In the genomic region with DNA sequence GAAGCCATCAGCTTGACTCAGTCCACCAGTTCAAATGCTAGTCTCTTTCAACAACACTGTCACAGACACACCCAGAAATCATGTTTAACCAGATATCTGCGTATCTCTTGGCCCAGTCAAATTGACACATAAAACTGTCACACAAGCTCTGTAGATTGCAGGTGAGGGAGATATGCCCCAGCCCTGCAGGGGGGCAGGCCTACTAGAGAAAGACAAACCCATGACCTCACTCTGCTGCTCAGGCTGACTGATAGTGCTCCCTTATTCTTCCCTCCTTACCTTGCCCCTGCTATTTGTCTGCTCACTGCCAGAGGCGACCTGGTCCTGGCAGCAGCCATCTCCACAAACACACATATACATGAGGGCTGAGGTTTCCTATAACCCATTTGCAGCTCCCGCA, we compare ENCODE assay signal across 1 cellular context.
TF ChIP-seq lines count a peak whose summit lies in the region.

No MANE protein-coding gene starts in this region.

TF ChIP-seq in GM23338, 12 proteins besides CTCF, POLR2A, EP300 and RAD21 (continued from another document):
- TF ChIP-seq, protein P1, sequence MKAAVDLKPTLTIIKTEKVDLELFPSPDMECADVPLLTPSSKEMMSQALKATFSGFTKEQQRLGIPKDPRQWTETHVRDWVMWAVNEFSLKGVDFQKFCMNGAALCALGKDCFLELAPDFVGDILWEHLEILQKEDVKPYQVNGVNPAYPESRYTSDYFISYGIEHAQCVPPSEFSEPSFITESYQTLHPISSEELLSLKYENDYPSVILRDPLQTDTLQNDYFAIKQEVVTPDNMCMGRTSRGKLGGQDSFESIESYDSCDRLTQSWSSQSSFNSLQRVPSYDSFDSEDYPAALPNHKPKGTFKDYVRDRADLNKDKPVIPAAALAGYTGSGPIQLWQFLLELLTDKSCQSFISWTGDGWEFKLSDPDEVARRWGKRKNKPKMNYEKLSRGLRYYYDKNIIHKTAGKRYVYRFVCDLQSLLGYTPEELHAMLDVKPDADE (IDR thresholded peaks at IDR 0.05): no peak
- TF ChIP-seq EZH2phosphoT487 (IDR thresholded peaks at IDR 0.05; ENCODE audit: unreplicated experiment): no peak
- TF ChIP-seq ZNF331 (CRISPR knock-in tag; IDR thresholded peaks at IDR 0.05; ENCODE audit: low read depth): no peak
- TF ChIP-seq EZH2 (IDR thresholded peaks at IDR 0.05; ENCODE audit: low read depth, unreplicated experiment): no peak
TF ChIP-seq in GM23338: peak in this region for 0.
